In the genomic region with DNA sequence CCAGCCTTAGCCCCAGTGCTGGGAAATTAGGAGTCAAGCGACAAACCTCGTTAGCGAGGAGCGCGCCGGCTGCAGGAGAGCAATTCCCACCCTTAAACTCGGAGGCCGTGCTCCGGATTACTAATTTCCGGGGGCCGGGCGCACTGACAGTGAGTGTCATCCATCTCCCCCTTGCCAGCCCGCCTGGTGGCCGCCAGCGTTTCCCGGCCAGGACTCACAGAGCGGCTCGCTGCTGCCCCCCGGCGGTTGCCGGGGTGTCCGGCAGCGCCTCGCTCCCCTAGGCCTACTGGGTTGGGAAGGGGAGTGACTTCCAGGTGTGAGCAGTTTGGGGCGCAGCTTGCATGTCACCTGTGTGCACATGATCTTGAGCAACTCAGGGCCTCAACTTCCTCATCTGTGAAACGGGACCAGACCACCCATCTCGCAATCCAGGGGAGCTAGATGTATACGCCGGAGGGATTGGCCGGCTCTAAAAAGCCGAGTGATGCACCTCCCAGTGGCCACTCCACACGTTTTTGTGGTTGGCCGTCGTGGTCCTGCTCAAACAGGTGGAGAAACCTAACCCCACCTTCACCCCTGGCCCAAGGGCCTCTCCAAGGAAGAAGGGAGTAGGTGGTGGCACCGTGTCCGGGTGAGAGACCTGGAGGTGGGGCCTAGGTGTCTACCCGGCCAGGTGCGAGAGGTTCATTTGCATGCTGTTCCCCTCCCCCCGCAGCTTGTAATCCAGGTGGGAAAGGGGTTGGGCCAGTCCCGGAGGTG, we compare ENCODE assay signal across 8 cellular contexts.
DNase-seq lines count a peak whose midpoint lies in the region; ATAC-seq lines count a peak whose summit lies in the region.

No MANE protein-coding gene starts in this region.

- ATAC-seq in GM18867 (IDR thresholded peaks at IDR 0.05; ENCODE audit: unreplicated experiment) = peak; percentile 35

- DNase-seq in HUDEP-2 (lab: John Stamatoyannopoulos, UW; ENCODE audit: unreplicated experiment in 76 of 76) (peak in 72 of 76 experiments; percentile 38 to 95 (median 80)), NT2/D1 (ENCODE audit: low read depth, low spot score) (no peak), epidermal melanocyte (ENCODE audit: insufficient read length, low spot score) (peak; percentile 86), middle frontal gyrus (ENCODE audit: extremely low spot score, low spot score) (peak; percentile 85)
- DNase-seq in activated CD8-positive, alpha-beta memory T cell treated with anti-CD3 and anti-CD28 coated beads, Interleukin-2, amount 50 U/mL, for 4 hours = peak; percentile 92
- DNase-seq in stimulated activated CD8-positive, alpha-beta memory T cell treated with anti-CD3 and anti-CD28 coated beads, Interleukin-15, amount 100 ng/mL, for 4 hours (ENCODE audit: low read depth in 2 of 2) = peak; percentile 78 to 81

- H3K27ac ChIP-seq in ACC112 (ENCODE audit: low read depth, low read length) = peak overlapping the region; percentile 88; the same call in 1 of the 2 replicates

- H3K4me3 ChIP-seq in ACC112 (ENCODE audit: low read depth, low read length) (peak overlapping the region; percentile 92), NT2/D1 (ENCODE audit: insufficient read length, low read depth) (peak overlapping the region; percentile 15)

- H2AFZ ChIP-seq in ACC112 (ENCODE audit: low read length, unreplicated experiment) = no peak overlapping the region

- H3K27me3 ChIP-seq in ACC112 (ENCODE audit: insufficient read depth, low read length) (no peaks in the 10 kb centered on the region), NT2/D1 (ENCODE audit: insufficient read depth, insufficient read length) (peaks cover 26% of the 10 kb centered on the region)

- H3K9ac ChIP-seq in NT2/D1 (ENCODE audit: insufficient read length, low read depth) = peak overlapping the region; percentile 52

- H3K9me3 ChIP-seq in NT2/D1 (ENCODE audit: insufficient read depth, low read length) = no peaks in the 10 kb centered on the region

- H3K4me1 ChIP-seq in ACC112 (ENCODE audit: control insufficient read depth, insufficient read depth, low read length, unreplicated experiment) (peaks cover 16% of the 10 kb centered on the region), NT2/D1 (ENCODE audit: insufficient read depth, insufficient read length) (peaks cover 47% of the 10 kb centered on the region)

- no peaks in the 10 kb centered on the region for H3K36me3 ChIP-seq in ACC112 (ENCODE audit: insufficient read depth, low read length)
- no peaks in the 10 kb centered on the region for H3K36me3 ChIP-seq in NT2/D1 (ENCODE audit: insufficient read depth, insufficient read length, low read length)

- no peaks in the 10 kb centered on the region for H3K79me2 ChIP-seq in ACC112 (ENCODE audit: control insufficient read depth, insufficient read depth, low read length, unreplicated experiment)
